Comparison of ENCODE assay signal across 12 cellular contexts in genomic region chr4:159003420-159004253, GRCh38.
DNase-seq lines count a peak whose midpoint lies in the region; ATAC-seq and TF ChIP-seq lines count a peak whose summit lies in the region.
"Had no signal": no experiment of that assay in that cellular context is flagged by ENCODE, and none has a peak within 500 bp of the region (broad histone marks: within the 10 kb centered on the region; RNA-seq: fewer than 3 reads in every experiment).

No MANE protein-coding gene starts in this region.

- H3K36me3 ChIP-seq in colonic mucosa (no peaks in the 10 kb centered on the region), neuronal stem cell (replicated peaks in 1 of 2; ENCODE audit: control insufficient read depth in 2 of 2, insufficient read depth in 2 of 2, low read length in 2 of 2) (no peaks in the 10 kb centered on the region), tibial nerve (no peaks in the 10 kb centered on the region)

- TF ChIP-seq POLR2A in tibial nerve (IDR thresholded peaks at IDR 0.05), result no peak

- H3K27me3 ChIP-seq in colonic mucosa (no peaks in the 10 kb centered on the region), neuronal stem cell (ENCODE audit: control insufficient read depth in 3 of 3, insufficient read depth in 3 of 3, low read depth in 1 of 3, low read length in 3 of 3) (no peaks in the 10 kb centered on the region), tibial nerve (no peaks in the 10 kb centered on the region)

- peak; percentile 63 for DNase-seq in NCI-H2107 treated with DMSO at 0.1 percent for 48 hours (lab: John Stamatoyannopoulos, UW; ENCODE audit: unreplicated experiment)
- no peak for DNase-seq in NCI-H2107 (lab: John Stamatoyannopoulos, UW)
- peak; percentile 1 for DNase-seq in NCI-H2196 treated with DMSO at 0.1 percent for 48 hours (lab: John Stamatoyannopoulos, UW; ENCODE audit: unreplicated experiment)
- DNase-seq in colonic mucosa, result no peak
- no peak for DNase-seq in neuronal stem cell (ENCODE audit: low spot score)
- DNase-seq in tibial nerve (ENCODE audit: low spot score in 2 of 2), result no peak
- DNase-seq in sciatic nerve (ENCODE audit: low spot score), result no peak
- no peak for DNase-seq in DMS53 treated with DMSO at 0.1 percent for 48 hours (lab: John Stamatoyannopoulos, UW; ENCODE audit: unreplicated experiment)
- DNase-seq: 8988T; activated CD4-positive, alpha-beta T cell treated with anti-CD3 and anti-CD28 coated beads for 48 hours; activated naive CD4-positive, alpha-beta T cell treated with anti-CD3 and anti-CD28 coated beads, Interleukin-2, amount 10 ng/mL, durations not matched to agents 7 days and 5 days; hippocampal formation had no signal

- no peak overlapping the region for H2BK15ac ChIP-seq in neuronal stem cell (ENCODE audit: low read length)

- no peak overlapping the region for H3K4me3 ChIP-seq in colonic mucosa
- H3K4me3 ChIP-seq in neuronal stem cell (ENCODE audit: low read length in 2 of 2), result no peak overlapping the region
- H3K4me3 ChIP-seq in tibial nerve, result no peak overlapping the region

- no peak overlapping the region for H2BK12ac ChIP-seq in neuronal stem cell (ENCODE audit: low read length)

- peak overlapping the region in 1 of 2 donors; percentile 48 for H3K9ac ChIP-seq in colonic mucosa (ENCODE audit: low read depth in 2 of 2, low read length in 2 of 2)
- H3K9ac ChIP-seq in neuronal stem cell (ENCODE audit: low read depth, low read length, poor library complexity), result no peak overlapping the region

- H3K9me3 ChIP-seq in colonic mucosa, result no peaks in the 10 kb centered on the region
- peaks cover 0 to 4% of the 10 kb centered on the region in 2 donors for H3K9me3 ChIP-seq in neuronal stem cell (replicated peaks in 1 of 2; ENCODE audit: control insufficient read depth in 2 of 2, insufficient read depth in 1 of 2, low read depth in 1 of 2, low read length in 2 of 2)
- H3K9me3 ChIP-seq in tibial nerve, result no peaks in the 10 kb centered on the region

- no peak overlapping the region for H2BK5ac ChIP-seq in neuronal stem cell (ENCODE audit: low read length)

- no peak overlapping the region for H3K14ac ChIP-seq in neuronal stem cell (ENCODE audit: low read length)

- intact Hi-C loops in colonic mucosa (cut with DNase I), result no loop called here
- intact Hi-C loops in sciatic nerve (cut with DNase I), result loop anchor here (10.0 kb wide), 1 partner anchor 1061 kb away; no protein-coding TSS in a partner anchor

- H3K27ac ChIP-seq in colonic mucosa, result peak overlapping the region; percentile 46
- no peak overlapping the region for H3K27ac ChIP-seq in neuronal stem cell (replicated peaks; ENCODE audit: low read length)
- H3K27ac ChIP-seq in tibial nerve, result no peak overlapping the region

- H4K91ac ChIP-seq in neuronal stem cell (ENCODE audit: low read depth, low read length, poor library complexity), result no peak overlapping the region

- TF ChIP-seq EP300 in tibial nerve (IDR thresholded peaks at IDR 0.05), result no peak

- H2AFZ ChIP-seq in neuronal stem cell (ENCODE audit: low read length), result peak overlapping the region; percentile 43

- TF ChIP-seq CTCF in colonic mucosa (IDR thresholded peaks at IDR 0.05), result no peak
- no peak for TF ChIP-seq CTCF in tibial nerve (IDR thresholded peaks at IDR 0.05)

- H3K18ac ChIP-seq in neuronal stem cell (ENCODE audit: low read length), result no peak overlapping the region

- no peak overlapping the region for H4K8ac ChIP-seq in neuronal stem cell (ENCODE audit: low read depth, low read length)

- no peak for ATAC-seq in sciatic nerve

- H3K79me1 ChIP-seq in neuronal stem cell (ENCODE audit: low read depth, low read length), result no peaks in the 10 kb centered on the region

- no peak overlapping the region for H3K4ac ChIP-seq in neuronal stem cell (ENCODE audit: low read length)

- no peak overlapping the region for H2AK5ac ChIP-seq in neuronal stem cell (ENCODE audit: low read depth, low read length)

- H3K4me1 ChIP-seq in colonic mucosa (no peaks in the 10 kb centered on the region), neuronal stem cell (ENCODE audit: control insufficient read depth in 2 of 2, insufficient read depth in 1 of 2, low read depth in 1 of 2, low read length in 2 of 2) (peaks cover 0 to 9% of the 10 kb centered on the region in 2 donors), tibial nerve (peaks cover 0 to 7% (median 5%) of the 10 kb centered on the region in 4 donors)

- no peak overlapping the region for H3K23ac ChIP-seq in neuronal stem cell (ENCODE audit: low read depth, low read length, poor library complexity)

- H3K4me2 ChIP-seq in neuronal stem cell (ENCODE audit: insufficient read depth, low read length, poor library complexity, severe bottlenecking), result no peak overlapping the region

- H2BK120ac ChIP-seq in neuronal stem cell (ENCODE audit: low read depth, low read length), result no peak overlapping the region

- WGBS in neuronal stem cell (ENCODE audit: extremely low coverage in 2 of 2, insufficient read length in 2 of 2, insufficient replicate concordance in 1 of 2), 2 donors, result no CpG with 5 or more reads among the region's 7 CpGs
- WGBS in tibial nerve, 2 donors, result 57 to 65% methylated on average over 7 of the region's 7 CpGs

Comparison
In these comparisons a context has a peak if more than half of its experiments do, and no peak if none do; other contexts are left out.
1. DNase-seq: peak in NCI-H2107 treated with DMSO at 0.1 percent for 48 hours (single experiment) and NCI-H2196 treated with DMSO at 0.1 percent for 48 hours (single experiment); none in NCI-H2107 (single experiment), colonic mucosa (single experiment), neuronal stem cell (single experiment), tibial nerve (0 of 2), sciatic nerve (single experiment) and DMS53 treated with DMSO at 0.1 percent for 48 hours (single experiment).